1 cellular context compared by ENCODE assay signal in the genomic region with DNA sequence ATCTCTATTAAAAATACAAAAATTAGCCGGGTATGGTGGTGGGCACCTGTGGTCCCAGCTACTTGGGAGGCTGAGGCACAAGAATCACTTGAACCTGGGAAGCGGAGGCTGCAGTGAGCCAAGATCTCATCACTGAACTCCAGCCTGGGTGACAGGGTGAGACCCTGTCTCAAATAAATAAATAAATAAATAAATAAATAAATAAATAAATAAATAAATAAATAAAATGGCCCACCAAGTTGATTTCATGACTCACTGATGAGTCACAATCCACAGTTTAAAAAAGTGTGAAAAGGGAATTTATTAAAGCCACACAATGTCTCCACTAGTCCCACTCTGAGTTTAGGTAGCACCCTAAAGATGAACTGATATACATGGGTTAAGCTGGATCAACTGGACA.
TF ChIP-seq lines count a peak whose summit lies in the region.

No MANE protein-coding gene starts in this region.

TF ChIP-seq in HEK293, 187 proteins besides CTCF, POLR2A, EP300 and RAD21 (continues in another document):
- TF ChIP-seq, protein P1, sequence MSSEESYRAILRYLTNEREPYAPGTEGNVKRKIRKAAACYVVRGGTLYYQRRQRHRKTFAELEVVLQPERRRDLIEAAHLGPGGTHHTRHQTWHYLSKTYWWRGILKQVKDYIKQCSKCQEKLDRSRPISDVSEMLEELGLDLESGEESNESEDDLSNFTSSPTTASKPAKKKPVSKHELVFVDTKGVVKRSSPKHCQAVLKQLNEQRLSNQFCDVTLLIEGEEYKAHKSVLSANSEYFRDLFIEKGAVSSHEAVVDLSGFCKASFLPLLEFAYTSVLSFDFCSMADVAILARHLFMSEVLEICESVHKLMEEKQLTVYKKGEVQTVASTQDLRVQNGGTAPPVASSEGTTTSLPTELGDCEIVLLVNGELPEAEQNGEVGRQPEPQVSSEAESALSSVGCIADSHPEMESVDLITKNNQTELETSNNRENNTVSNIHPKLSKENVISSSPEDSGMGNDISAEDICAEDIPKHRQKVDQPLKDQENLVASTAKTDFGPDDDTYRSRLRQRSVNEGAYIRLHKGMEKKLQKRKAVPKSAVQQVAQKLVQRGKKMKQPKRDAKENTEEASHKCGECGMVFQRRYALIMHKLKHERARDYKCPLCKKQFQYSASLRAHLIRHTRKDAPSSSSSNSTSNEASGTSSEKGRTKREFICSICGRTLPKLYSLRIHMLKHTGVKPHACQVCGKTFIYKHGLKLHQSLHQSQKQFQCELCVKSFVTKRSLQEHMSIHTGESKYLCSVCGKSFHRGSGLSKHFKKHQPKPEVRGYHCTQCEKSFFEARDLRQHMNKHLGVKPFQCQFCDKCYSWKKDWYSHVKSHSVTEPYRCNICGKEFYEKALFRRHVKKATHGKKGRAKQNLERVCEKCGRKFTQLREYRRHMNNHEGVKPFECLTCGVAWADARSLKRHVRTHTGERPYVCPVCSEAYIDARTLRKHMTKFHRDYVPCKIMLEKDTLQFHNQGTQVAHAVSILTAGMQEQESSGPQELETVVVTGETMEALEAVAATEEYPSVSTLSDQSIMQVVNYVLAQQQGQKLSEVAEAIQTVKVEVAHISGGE (tag by site-specific recombination; conservative IDR thresholded peaks at IDR 0.05; ENCODE audit: low read depth), result peak; percentile 83
- TF ChIP-seq ZNF558 (tag by site-specific recombination; IDR thresholded peaks at IDR 0.05) (peak; percentile 93), ZNF404 (tag by site-specific recombination; IDR thresholded peaks at IDR 0.05) (peak; percentile 96), ZNF791 (tag by site-specific recombination; IDR thresholded peaks at IDR 0.05) (peak; percentile 78; the same call in 1 of the 2 replicates), MZF1 (tag by site-specific recombination; IDR thresholded peaks at IDR 0.05; ENCODE audit: borderline replicate concordance) (peak; percentile 25; the same call in 1 of the 2 replicates), ZNF394 (tag by site-specific recombination; IDR thresholded peaks at IDR 0.05; ENCODE audit: borderline replicate concordance) (peak; percentile 99), ZNF266 (tag by site-specific recombination; IDR thresholded peaks at IDR 0.05; ENCODE audit: low read depth) (peak; percentile 90), ZNF433 (tag by site-specific recombination; IDR thresholded peaks at IDR 0.05; ENCODE audit: low read depth) (peak; percentile 88), ZNF155 (tag by site-specific recombination; IDR thresholded peaks at IDR 0.05) (0 out of 2 replicates have a peak, but pooled peaks have one; percentile 36), ZNF623 (tag by site-specific recombination; IDR thresholded peaks at IDR 0.05) (peak; percentile 90), RBAK (tag by site-specific recombination; IDR thresholded peaks at IDR 0.05) (0 out of 2 replicates have a peak, but pooled peaks have one; percentile 49), GLI2 (tag by site-specific recombination; IDR thresholded peaks at IDR 0.05; ENCODE audit: borderline replicate concordance, low read depth) (peak; percentile 88; the same call in 1 of the 2 replicates), ZBTB21 (tag by site-specific recombination; IDR thresholded peaks at IDR 0.05) (peak; percentile 66), ZNF510 (tag by site-specific recombination; IDR thresholded peaks at IDR 0.05; ENCODE audit: insufficient replicate concordance) (peak; percentile 87), ZNF138 (tag by site-specific recombination; IDR thresholded peaks at IDR 0.05; ENCODE audit: borderline replicate concordance) (0 out of 2 replicates have a peak, but pooled peaks have one; percentile 68), ZNF530 (tag by site-specific recombination; IDR thresholded peaks at IDR 0.05; ENCODE audit: low read depth) (peak; percentile 55; the same call in 1 of the 2 replicates), ZBTB8A (tag by site-specific recombination; IDR thresholded peaks at IDR 0.05) (peak; percentile 88), ZNF354C (tag by site-specific recombination; IDR thresholded peaks at IDR 0.05; ENCODE audit: borderline replicate concordance, low read depth) (0 out of 2 replicates have a peak, but pooled peaks have one; percentile 55), ZNF146 (tag by site-specific recombination; IDR thresholded peaks at IDR 0.05) (peak; percentile 16; the same call in 1 of the 2 replicates), ZNF514 (tag by site-specific recombination; IDR thresholded peaks at IDR 0.05) (peak; percentile 76; the same call in 1 of the 2 replicates), ZNF223 (tag by site-specific recombination; IDR thresholded peaks at IDR 0.05) (0 out of 2 replicates have a peak, but pooled peaks have one; percentile 33), ZNF654 (tag by site-specific recombination; IDR thresholded peaks at IDR 0.05; ENCODE audit: low read depth) (peak; percentile 57), ZNF121 (tag by site-specific recombination; IDR thresholded peaks at IDR 0.05) (peak; percentile 63; the same call in 1 of the 2 replicates), SP3 (tag by site-specific recombination; IDR thresholded peaks at IDR 0.05) (peak; percentile 26; the same call in 1 of the 2 replicates), ZNF555 (tag by site-specific recombination; conservative IDR thresholded peaks at IDR 0.05) (peak; percentile 98), ZBTB1 (tag by site-specific recombination; IDR thresholded peaks at IDR 0.05) (peak; percentile 73; the same call in 1 of the 2 replicates), ZNF19 (tag by site-specific recombination; IDR thresholded peaks at IDR 0.05; ENCODE audit: low read depth) (peak; percentile 94), ZNF664 (tag by site-specific recombination; IDR thresholded peaks at IDR 0.05) (peak; percentile 90), ZNF629 (tag by site-specific recombination; IDR thresholded peaks at IDR 0.05) (peak; percentile 76), ZFP37 (tag by site-specific recombination; IDR thresholded peaks at IDR 0.05) (peak; percentile 94), ZNF560 (tag by site-specific recombination; IDR thresholded peaks at IDR 0.05; ENCODE audit: borderline replicate concordance) (peak; percentile 88), MYNN (tag by site-specific recombination; IDR thresholded peaks at IDR 0.05; ENCODE audit: borderline replicate concordance) (peak; percentile 48; the same call in 1 of the 2 replicates), GLIS1 (tag by site-specific recombination; IDR thresholded peaks at IDR 0.05) (0 out of 2 replicates have a peak, but pooled peaks have one; percentile 13)
- TF ChIP-seq, protein P2, sequence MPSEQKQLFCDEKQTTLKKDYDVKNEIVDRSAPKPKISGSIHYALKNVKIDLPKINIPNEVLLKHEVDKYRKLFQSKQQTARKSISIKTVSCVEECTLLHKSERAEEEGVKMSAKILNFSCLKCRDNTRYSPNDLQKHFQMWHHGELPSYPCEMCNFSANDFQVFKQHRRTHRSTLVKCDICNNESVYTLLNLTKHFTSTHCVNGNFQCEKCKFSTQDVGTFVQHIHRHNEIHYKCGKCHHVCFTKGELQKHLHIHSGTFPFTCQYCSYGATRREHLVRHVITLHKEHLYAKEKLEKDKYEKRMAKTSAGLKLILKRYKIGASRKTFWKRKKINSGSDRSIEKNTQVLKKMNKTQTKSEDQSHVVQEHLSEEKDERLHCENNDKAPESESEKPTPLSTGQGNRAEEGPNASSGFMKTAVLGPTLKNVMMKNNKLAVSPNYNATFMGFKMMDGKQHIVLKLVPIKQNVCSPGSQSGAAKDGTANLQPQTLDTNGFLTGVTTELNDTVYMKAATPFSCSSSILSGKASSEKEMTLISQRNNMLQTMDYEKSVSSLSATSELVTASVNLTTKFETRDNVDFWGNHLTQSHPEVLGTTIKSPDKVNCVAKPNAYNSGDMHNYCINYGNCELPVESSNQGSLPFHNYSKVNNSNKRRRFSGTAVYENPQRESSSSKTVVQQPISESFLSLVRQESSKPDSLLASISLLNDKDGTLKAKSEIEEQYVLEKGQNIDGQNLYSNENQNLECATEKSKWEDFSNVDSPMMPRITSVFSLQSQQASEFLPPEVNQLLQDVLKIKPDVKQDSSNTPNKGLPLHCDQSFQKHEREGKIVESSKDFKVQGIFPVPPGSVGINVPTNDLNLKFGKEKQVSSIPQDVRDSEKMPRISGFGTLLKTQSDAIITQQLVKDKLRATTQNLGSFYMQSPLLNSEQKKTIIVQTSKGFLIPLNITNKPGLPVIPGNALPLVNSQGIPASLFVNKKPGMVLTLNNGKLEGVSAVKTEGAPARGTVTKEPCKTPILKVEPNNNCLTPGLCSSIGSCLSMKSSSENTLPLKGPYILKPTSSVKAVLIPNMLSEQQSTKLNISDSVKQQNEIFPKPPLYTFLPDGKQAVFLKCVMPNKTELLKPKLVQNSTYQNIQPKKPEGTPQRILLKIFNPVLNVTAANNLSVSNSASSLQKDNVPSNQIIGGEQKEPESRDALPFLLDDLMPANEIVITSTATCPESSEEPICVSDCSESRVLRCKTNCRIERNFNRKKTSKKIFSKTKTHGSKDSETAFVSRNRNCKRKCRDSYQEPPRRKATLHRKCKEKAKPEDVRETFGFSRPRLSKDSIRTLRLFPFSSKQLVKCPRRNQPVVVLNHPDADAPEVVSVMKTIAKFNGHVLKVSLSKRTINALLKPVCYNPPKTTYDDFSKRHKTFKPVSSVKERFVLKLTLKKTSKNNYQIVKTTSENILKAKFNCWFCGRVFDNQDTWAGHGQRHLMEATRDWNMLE (tag by site-specific recombination; conservative IDR thresholded peaks at IDR 0.05; ENCODE audit: low read depth), result peak; percentile 99
- TF ChIP-seq, protein P3, sequence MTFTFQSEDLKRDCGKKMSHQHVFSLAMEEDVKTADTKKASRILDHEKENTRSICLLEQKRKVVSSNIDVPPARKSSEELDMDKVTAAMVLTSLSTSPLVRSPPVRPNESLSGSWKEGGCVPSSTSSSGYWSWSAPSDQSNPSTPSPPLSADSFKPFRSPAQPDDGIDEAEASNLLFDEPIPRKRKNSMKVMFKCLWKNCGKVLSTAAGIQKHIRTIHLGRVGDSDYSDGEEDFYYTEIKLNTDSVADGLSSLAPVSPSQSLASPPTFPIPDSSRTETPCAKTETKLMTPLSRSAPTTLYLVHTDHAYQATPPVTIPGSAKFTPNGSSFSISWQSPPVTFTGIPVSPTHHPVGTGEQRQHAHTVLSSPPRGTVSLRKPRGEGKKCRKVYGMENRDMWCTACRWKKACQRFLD (tag by site-specific recombination; IDR thresholded peaks at IDR 0.05), result 0 out of 2 replicates have a peak, but pooled peaks have one; percentile 55
- TF ChIP-seq, protein P4, sequence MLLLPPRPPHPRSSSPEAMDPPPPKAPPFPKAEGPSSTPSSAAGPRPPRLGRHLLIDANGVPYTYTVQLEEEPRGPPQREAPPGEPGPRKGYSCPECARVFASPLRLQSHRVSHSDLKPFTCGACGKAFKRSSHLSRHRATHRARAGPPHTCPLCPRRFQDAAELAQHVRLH (tag by site-specific recombination; IDR thresholded peaks at IDR 0.05), result peak; percentile 57; the same call in 1 of the 2 replicates
- TF ChIP-seq, protein P5, sequence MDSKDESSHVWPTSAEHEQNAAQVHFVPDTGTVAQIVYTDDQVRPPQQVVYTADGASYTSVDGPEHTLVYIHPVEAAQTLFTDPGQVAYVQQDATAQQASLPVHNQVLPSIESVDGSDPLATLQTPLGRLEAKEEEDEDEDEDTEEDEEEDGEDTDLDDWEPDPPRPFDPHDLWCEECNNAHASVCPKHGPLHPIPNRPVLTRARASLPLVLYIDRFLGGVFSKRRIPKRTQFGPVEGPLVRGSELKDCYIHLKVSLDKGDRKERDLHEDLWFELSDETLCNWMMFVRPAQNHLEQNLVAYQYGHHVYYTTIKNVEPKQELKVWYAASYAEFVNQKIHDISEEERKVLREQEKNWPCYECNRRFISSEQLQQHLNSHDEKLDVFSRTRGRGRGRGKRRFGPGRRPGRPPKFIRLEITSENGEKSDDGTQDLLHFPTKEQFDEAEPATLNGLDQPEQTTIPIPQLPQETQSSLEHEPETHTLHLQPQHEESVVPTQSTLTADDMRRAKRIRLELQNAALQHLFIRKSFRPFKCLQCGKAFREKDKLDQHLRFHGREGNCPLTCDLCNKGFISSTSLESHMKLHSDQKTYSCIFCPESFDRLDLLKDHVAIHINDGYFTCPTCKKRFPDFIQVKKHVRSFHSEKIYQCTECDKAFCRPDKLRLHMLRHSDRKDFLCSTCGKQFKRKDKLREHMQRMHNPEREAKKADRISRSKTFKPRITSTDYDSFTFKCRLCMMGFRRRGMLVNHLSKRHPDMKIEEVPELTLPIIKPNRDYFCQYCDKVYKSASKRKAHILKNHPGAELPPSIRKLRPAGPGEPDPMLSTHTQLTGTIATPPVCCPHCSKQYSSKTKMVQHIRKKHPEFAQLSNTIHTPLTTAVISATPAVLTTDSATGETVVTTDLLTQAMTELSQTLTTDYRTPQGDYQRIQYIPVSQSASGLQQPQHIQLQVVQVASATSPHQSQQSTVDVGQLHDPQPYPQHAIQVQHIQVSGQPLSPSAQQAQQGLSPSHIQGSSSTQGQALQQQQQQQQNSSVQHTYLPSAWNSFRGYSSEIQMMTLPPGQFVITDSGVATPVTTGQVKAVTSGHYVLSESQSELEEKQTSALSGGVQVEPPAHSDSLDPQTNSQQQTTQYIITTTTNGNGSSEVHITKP (tag by site-specific recombination; IDR thresholded peaks at IDR 0.05), result 0 out of 2 replicates have a peak, but pooled peaks have one; percentile 28
- TF ChIP-seq, protein P6, sequence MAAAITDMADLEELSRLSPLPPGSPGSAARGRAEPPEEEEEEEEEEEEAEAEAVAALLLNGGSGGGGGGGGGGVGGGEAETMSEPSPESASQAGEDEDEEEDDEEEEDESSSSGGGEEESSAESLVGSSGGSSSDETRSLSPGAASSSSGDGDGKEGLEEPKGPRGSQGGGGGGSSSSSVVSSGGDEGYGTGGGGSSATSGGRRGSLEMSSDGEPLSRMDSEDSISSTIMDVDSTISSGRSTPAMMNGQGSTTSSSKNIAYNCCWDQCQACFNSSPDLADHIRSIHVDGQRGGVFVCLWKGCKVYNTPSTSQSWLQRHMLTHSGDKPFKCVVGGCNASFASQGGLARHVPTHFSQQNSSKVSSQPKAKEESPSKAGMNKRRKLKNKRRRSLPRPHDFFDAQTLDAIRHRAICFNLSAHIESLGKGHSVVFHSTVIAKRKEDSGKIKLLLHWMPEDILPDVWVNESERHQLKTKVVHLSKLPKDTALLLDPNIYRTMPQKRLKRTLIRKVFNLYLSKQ (tag by site-specific recombination; IDR thresholded peaks at IDR 0.05; ENCODE audit: borderline replicate concordance), result 0 out of 2 replicates have a peak, but pooled peaks have one; percentile 57
